In genomic region chr12:10227648-10228047, GRCh38 we compare ENCODE assay signal across 19 cellular contexts. TPM values are rescaled to one million over a fixed set of nuclear protein-coding genes. Genes with fewer than 3 reads are reported as not detected.
"Had no signal": no experiment of that assay in that cellular context is flagged by ENCODE, and none has a peak within 500 bp of the region (broad histone marks: within the 10 kb centered on the region; RNA-seq: fewer than 3 reads in every experiment).

No MANE protein-coding gene starts in this region.

- H3K27me3 ChIP-seq: brain microvascular endothelial cell had no signal

- H3K27ac ChIP-seq: brain microvascular endothelial cell had no signal

- H3K27me3 Mint-ChIP-seq: activated CD4-positive, alpha-beta memory T cell treated with anti-CD3 and anti-CD28 coated beads, Interleukin-2, amount 10 ng/mL, durations not matched to agents 7 days and 5 days; activated naive CD4-positive, alpha-beta T cell treated with anti-CD3 and anti-CD28 coated beads, Interleukin-2, amount 50 U/mL, for 24 hours; dendritic cell treated with granulocyte-macrophage colony-stimulating factor and Interleukin-4, amounts not matched to agents 40 ng/mL and 50 ng/mL, for 4 days had no signal

- DNase-seq: activated CD4-positive, alpha-beta memory T cell treated with anti-CD3 and anti-CD28 coated beads, Interleukin-2, amount 10 ng/mL, durations not matched to agents 7 days and 5 days; activated CD8-positive, alpha-beta memory T cell treated with anti-CD3 and anti-CD28 coated beads, Interleukin-2, amount 50 U/mL, for 4 hours; brain microvascular endothelial cell; effector memory CD4-positive, alpha-beta T cell; foreskin melanocyte; head of caudate nucleus; kidney glomerular epithelial cell; left ventricle myocardium superior; mucosa of descending colon; nucleus accumbens; stimulated activated CD4-positive, alpha-beta T cell treated with anti-CD3 and anti-CD28 coated beads, Interleukin-2, amount 100 ng/mL, for 48 hours; stimulated activated naive CD4-positive, alpha-beta T cell; trophoblast cell had no signal

- H3K4me1 Mint-ChIP-seq: memory B cell, nephron had no signal

- ATAC-seq: left ventricle myocardium superior, mucosa of descending colon had no signal

- H3K9me3 Mint-ChIP-seq: activated CD4-positive, alpha-beta memory T cell treated with anti-CD3 and anti-CD28 coated beads, Interleukin-2, amount 10 ng/mL, durations not matched to agents 7 days and 5 days; activated naive CD4-positive, alpha-beta T cell treated with anti-CD3 and anti-CD28 coated beads, Interleukin-2, amount 50 U/mL, for 24 hours; dendritic cell treated with granulocyte-macrophage colony-stimulating factor and Interleukin-4, amounts not matched to agents 40 ng/mL and 50 ng/mL, for 4 days; memory B cell; nephron had no signal

- H3K36me3 Mint-ChIP-seq: memory B cell had no signal

- H3K27ac Mint-ChIP-seq: activated CD4-positive, alpha-beta memory T cell treated with anti-CD3 and anti-CD28 coated beads, Interleukin-2, amount 10 ng/mL, durations not matched to agents 7 days and 5 days; activated naive CD4-positive, alpha-beta T cell treated with anti-CD3 and anti-CD28 coated beads, Interleukin-2, amount 50 U/mL, for 24 hours; dendritic cell treated with granulocyte-macrophage colony-stimulating factor and Interleukin-4, amounts not matched to agents 40 ng/mL and 50 ng/mL, for 4 days; memory B cell; nephron had no signal

- H3K9me3 ChIP-seq: mucosa of descending colon had no signal

- H3K4me3 Mint-ChIP-seq: activated CD4-positive, alpha-beta memory T cell treated with anti-CD3 and anti-CD28 coated beads, Interleukin-2, amount 10 ng/mL, durations not matched to agents 7 days and 5 days; activated naive CD4-positive, alpha-beta T cell treated with anti-CD3 and anti-CD28 coated beads, Interleukin-2, amount 50 U/mL, for 24 hours; dendritic cell treated with granulocyte-macrophage colony-stimulating factor and Interleukin-4, amounts not matched to agents 40 ng/mL and 50 ng/mL, for 4 days; memory B cell; nephron had no signal

RNA-seq across cellular contexts. Expression of gene TMEM52B, which starts 48.8 kb away (rescaled TPM):
- total RNA-seq: activated CD4-positive, alpha-beta memory T cell treated with anti-CD3 and anti-CD28 coated beads, Interleukin-2, amount 10 ng/mL, durations not matched to agents 7 days and 5 days; left ventricle myocardium superior; posterior vena cava had no signal

RNA-seq across cellular contexts. Expression of gene OLR1, which starts 55.7 kb away (rescaled TPM):
- total RNA-seq: activated CD4-positive, alpha-beta memory T cell treated with anti-CD3 and anti-CD28 coated beads, Interleukin-2, amount 10 ng/mL, durations not matched to agents 7 days and 5 days; SK-MEL-5 had no signal
